1 cellular context compared by ENCODE assay signal in the genomic region with DNA sequence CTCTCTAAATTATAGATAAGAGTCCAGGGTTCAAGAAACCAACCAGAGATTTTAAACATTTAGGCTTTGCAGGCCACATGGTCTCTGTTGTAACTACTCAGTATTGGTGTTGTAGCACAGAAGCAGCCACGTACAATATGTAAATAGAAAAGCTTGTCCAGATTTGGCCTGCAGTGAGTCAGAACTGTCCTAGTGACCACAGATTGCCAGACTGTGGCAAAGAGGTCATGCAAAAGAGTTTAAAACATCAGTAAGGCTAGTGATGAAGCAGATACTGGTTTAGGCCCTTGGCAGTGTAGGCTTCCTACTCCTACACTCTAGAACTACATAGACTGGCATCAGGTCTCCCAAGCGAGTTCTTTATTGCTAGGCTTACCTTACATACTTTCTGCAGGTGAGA.
TF ChIP-seq lines count a peak whose summit lies in the region.

No MANE protein-coding gene starts in this region.

TF ChIP-seq in GM12878, 131 proteins besides CTCF, POLR2A, EP300 and RAD21 (continued from another document):
- TF ChIP-seq, protein P1, sequence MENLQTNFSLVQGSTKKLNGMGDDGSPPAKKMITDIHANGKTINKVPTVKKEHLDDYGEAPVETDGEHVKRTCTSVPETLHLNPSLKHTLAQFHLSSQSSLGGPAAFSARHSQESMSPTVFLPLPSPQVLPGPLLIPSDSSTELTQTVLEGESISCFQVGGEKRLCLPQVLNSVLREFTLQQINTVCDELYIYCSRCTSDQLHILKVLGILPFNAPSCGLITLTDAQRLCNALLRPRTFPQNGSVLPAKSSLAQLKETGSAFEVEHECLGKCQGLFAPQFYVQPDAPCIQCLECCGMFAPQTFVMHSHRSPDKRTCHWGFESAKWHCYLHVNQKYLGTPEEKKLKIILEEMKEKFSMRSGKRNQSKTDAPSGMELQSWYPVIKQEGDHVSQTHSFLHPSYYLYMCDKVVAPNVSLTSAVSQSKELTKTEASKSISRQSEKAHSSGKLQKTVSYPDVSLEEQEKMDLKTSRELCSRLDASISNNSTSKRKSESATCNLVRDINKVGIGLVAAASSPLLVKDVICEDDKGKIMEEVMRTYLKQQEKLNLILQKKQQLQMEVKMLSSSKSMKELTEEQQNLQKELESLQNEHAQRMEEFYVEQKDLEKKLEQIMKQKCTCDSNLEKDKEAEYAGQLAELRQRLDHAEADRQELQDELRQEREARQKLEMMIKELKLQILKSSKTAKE (IDR thresholded peaks at IDR 0.05; ENCODE audit: low read depth, poor library complexity, severe bottlenecking) = peak; percentile 87
- 0 out of 2 replicates have a peak, but pooled peaks have one; percentile 17 for TF ChIP-seq CREB1 (IDR thresholded peaks at IDR 0.05; ENCODE audit: low read depth)
- peak; percentile 87 for TF ChIP-seq MEF2A (IDR thresholded peaks at IDR 0.05; ENCODE audit: insufficient read depth, low read depth, low read length)
- TF ChIP-seq, protein P2, sequence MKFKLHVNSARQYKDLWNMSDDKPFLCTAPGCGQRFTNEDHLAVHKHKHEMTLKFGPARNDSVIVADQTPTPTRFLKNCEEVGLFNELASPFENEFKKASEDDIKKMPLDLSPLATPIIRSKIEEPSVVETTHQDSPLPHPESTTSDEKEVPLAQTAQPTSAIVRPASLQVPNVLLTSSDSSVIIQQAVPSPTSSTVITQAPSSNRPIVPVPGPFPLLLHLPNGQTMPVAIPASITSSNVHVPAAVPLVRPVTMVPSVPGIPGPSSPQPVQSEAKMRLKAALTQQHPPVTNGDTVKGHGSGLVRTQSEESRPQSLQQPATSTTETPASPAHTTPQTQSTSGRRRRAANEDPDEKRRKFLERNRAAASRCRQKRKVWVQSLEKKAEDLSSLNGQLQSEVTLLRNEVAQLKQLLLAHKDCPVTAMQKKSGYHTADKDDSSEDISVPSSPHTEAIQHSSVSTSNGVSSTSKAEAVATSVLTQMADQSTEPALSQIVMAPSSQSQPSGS (IDR thresholded peaks at IDR 0.05; ENCODE audit: low read length) = 0 out of 2 replicates have a peak, but pooled peaks have one; percentile 42
- 0 out of 2 replicates have a peak, but pooled peaks have one; percentile 27 for TF ChIP-seq PAX5 (IDR thresholded peaks at IDR 0.05; ENCODE audit: borderline replicate concordance, low read depth, low read length)
- TF ChIP-seq PKNOX1 (IDR thresholded peaks at IDR 0.05) = no peak
- peak; percentile 70; the same call in 1 of the 2 replicates for TF ChIP-seq NFIC (IDR thresholded peaks at IDR 0.05; ENCODE audit: low read depth, low read length)
- peak; percentile 85 for TF ChIP-seq NR2F1 (conservative IDR thresholded peaks at IDR 0.05)
- TF ChIP-seq ATF7 (IDR thresholded peaks at IDR 0.05; ENCODE audit: low read depth) = no peak
- TF ChIP-seq PRDM15 (CRISPR knock-in tag; IDR thresholded peaks at IDR 0.05) = no peak
- peak; percentile 67 for TF ChIP-seq MEF2B (IDR thresholded peaks at IDR 0.05; ENCODE audit: partially characterized antibody, poor library complexity, severe bottlenecking)
- TF ChIP-seq, protein P3, sequence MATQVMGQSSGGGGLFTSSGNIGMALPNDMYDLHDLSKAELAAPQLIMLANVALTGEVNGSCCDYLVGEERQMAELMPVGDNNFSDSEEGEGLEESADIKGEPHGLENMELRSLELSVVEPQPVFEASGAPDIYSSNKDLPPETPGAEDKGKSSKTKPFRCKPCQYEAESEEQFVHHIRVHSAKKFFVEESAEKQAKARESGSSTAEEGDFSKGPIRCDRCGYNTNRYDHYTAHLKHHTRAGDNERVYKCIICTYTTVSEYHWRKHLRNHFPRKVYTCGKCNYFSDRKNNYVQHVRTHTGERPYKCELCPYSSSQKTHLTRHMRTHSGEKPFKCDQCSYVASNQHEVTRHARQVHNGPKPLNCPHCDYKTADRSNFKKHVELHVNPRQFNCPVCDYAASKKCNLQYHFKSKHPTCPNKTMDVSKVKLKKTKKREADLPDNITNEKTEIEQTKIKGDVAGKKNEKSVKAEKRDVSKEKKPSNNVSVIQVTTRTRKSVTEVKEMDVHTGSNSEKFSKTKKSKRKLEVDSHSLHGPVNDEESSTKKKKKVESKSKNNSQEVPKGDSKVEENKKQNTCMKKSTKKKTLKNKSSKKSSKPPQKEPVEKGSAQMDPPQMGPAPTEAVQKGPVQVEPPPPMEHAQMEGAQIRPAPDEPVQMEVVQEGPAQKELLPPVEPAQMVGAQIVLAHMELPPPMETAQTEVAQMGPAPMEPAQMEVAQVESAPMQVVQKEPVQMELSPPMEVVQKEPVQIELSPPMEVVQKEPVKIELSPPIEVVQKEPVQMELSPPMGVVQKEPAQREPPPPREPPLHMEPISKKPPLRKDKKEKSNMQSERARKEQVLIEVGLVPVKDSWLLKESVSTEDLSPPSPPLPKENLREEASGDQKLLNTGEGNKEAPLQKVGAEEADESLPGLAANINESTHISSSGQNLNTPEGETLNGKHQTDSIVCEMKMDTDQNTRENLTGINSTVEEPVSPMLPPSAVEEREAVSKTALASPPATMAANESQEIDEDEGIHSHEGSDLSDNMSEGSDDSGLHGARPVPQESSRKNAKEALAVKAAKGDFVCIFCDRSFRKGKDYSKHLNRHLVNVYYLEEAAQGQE (IDR thresholded peaks at IDR 0.05; ENCODE audit: low read depth, low read length) = no peak
- peak in 1 of 2 experiments; percentile 60; a peak in 1 of 4 replicates for TF ChIP-seq CEBPB (IDR thresholded peaks at IDR 0.05; ENCODE audit: borderline replicate concordance in 1 of 2, low read depth in 2 of 2, low read length in 2 of 2)
- TF ChIP-seq TBL1XR1 (IDR thresholded peaks at IDR 0.05; ENCODE audit: low read depth, low read length) = peak; percentile 62
- peak; percentile 74 for TF ChIP-seq BCL11A (IDR thresholded peaks at IDR 0.05; ENCODE audit: low read depth, low read length)
- no peak for TF ChIP-seq TAF1 (IDR thresholded peaks at IDR 0.05; ENCODE audit: borderline replicate concordance, low read depth, low read length)
- TF ChIP-seq MTA3 (IDR thresholded peaks at IDR 0.05; ENCODE audit: borderline replicate concordance, low read length) = 0 out of 2 replicates have a peak, but pooled peaks have one; percentile 31
- TF ChIP-seq POU2F2 (IDR thresholded peaks at IDR 0.05; ENCODE audit: borderline replicate concordance, low read depth, low read length) = peak; percentile 80; the same call in 2 of the 3 replicates
- TF ChIP-seq RUNX3 (IDR thresholded peaks at IDR 0.05; ENCODE audit: low read length) = peak; percentile 96
- TF ChIP-seq JUND (IDR thresholded peaks at IDR 0.05; ENCODE audit: low read depth, low read length) = peak; percentile 68; the same call in 1 of the 2 replicates
